2 cellular contexts compared by ENCODE assay signal in the genomic region with DNA sequence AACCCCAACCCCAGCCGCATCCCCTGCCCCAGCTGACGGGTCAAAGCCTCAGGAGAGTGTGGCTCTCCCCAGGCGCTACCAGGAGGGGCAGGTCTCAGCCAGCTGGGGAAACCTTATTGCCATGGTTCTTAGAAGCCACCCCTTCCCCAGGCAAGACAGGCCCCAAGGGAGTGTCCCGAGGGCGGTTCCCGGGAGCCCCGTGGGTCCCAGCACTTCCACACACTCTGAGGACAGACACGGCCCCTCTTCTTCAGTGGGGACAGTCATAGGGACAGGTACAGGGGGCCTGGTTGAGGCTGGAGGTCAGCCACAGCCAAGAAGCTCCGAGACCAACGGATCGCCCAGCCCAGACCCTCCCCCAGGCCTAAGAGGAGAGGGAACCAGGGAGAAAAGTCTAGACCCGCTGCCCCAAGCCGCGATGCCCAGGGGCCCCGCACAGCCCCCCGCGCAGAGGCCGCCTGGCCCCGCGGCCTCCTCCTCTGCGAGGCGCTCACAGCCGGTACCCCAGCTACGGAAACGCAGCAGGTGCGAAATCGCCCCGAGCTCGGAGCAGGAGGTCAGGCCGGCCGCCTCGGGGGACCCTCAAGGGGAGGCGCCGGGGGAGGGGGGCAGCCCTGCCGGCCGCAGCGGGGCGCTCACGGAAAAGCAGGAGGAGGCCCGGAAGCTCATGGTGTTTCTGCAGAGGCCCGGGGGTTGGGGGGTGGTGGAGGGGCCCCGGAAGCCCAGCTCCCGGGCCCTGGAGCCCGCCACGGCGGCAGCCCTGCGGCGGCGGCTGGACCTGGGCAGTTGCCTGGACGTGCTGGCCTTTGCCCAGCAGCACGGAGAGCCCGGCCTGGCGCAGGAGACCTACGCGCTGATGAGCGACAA.
TF ChIP-seq lines count a peak whose summit lies in the region.

No MANE protein-coding gene starts in this region.

TF ChIP-seq in SK-N-SH, 30 proteins besides CTCF, POLR2A, EP300 and RAD21 (continued from another document):
- TF ChIP-seq, protein P1, sequence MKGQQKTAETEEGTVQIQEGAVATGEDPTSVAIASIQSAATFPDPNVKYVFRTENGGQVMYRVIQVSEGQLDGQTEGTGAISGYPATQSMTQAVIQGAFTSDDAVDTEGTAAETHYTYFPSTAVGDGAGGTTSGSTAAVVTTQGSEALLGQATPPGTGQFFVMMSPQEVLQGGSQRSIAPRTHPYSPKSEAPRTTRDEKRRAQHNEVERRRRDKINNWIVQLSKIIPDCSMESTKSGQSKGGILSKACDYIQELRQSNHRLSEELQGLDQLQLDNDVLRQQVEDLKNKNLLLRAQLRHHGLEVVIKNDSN (IDR thresholded peaks at IDR 0.05; ENCODE audit: borderline replicate concordance, low read depth): no peak
- TF ChIP-seq NRF1 (IDR thresholded peaks at IDR 0.05; ENCODE audit: low read depth, low read length): no peak
- no peak for TF ChIP-seq FOSL2 (IDR thresholded peaks at IDR 0.05; ENCODE audit: borderline replicate concordance, low read depth)
- TF ChIP-seq, protein P2, sequence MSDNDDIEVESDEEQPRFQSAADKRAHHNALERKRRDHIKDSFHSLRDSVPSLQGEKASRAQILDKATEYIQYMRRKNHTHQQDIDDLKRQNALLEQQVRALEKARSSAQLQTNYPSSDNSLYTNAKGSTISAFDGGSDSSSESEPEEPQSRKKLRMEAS (IDR thresholded peaks at IDR 0.05; ENCODE audit: low read depth): no peak

TF ChIP-seq in SK-N-SH treated with all-trans-retinoic acid at 6 μM for 48 hours, 23 proteins besides CTCF, POLR2A, EP300 and RAD21 (continued from another document):
- TF ChIP-seq ZNF8 (CRISPR knock-in tag; IDR thresholded peaks at IDR 0.05) (no peak), OSR1 (CRISPR knock-in tag; IDR thresholded peaks at IDR 0.05) (no peak), CSDC2 (CRISPR knock-in tag; IDR thresholded peaks at IDR 0.05) (no peak)
- TF ChIP-seq, protein P3, sequence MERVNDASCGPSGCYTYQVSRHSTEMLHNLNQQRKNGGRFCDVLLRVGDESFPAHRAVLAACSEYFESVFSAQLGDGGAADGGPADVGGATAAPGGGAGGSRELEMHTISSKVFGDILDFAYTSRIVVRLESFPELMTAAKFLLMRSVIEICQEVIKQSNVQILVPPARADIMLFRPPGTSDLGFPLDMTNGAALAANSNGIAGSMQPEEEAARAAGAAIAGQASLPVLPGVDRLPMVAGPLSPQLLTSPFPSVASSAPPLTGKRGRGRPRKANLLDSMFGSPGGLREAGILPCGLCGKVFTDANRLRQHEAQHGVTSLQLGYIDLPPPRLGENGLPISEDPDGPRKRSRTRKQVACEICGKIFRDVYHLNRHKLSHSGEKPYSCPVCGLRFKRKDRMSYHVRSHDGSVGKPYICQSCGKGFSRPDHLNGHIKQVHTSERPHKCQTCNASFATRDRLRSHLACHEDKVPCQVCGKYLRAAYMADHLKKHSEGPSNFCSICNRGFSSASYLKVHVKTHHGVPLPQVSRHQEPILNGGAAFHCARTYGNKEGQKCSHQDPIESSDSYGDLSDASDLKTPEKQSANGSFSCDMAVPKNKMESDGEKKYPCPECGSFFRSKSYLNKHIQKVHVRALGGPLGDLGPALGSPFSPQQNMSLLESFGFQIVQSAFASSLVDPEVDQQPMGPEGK (CRISPR knock-in tag; IDR thresholded peaks at IDR 0.05; ENCODE audit: borderline replicate concordance): no peak
- TF ChIP-seq, protein P4, sequence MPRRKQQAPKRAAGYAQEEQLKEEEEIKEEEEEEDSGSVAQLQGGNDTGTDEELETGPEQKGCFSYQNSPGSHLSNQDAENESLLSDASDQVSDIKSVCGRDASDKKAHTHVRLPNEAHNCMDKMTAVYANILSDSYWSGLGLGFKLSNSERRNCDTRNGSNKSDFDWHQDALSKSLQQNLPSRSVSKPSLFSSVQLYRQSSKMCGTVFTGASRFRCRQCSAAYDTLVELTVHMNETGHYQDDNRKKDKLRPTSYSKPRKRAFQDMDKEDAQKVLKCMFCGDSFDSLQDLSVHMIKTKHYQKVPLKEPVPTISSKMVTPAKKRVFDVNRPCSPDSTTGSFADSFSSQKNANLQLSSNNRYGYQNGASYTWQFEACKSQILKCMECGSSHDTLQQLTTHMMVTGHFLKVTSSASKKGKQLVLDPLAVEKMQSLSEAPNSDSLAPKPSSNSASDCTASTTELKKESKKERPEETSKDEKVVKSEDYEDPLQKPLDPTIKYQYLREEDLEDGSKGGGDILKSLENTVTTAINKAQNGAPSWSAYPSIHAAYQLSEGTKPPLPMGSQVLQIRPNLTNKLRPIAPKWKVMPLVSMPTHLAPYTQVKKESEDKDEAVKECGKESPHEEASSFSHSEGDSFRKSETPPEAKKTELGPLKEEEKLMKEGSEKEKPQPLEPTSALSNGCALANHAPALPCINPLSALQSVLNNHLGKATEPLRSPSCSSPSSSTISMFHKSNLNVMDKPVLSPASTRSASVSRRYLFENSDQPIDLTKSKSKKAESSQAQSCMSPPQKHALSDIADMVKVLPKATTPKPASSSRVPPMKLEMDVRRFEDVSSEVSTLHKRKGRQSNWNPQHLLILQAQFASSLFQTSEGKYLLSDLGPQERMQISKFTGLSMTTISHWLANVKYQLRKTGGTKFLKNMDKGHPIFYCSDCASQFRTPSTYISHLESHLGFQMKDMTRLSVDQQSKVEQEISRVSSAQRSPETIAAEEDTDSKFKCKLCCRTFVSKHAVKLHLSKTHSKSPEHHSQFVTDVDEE (CRISPR knock-in tag; IDR thresholded peaks at IDR 0.05): no peak
